Comparison of ENCODE assay signal across 8 cellular contexts in genomic region chr20:3795511-3796468, GRCh38. TPM values are rescaled to one million over a fixed set of nuclear protein-coding genes. Genes with fewer than 3 reads are reported as not detected.
DNase-seq lines count a peak whose midpoint lies in the region; ATAC-seq and TF ChIP-seq lines count a peak whose summit lies in the region.

Gene CDC25B, plus strand, starts transcription at chr20:3796310. Its CDS starts 222 bp downstream, at chr20:3796532.

- CTCF ChIA-PET in GM10248 (lab: Yijun Ruan, JAX): interaction anchor here (1.0 to 1.8 kb wide), 6 partner anchors 9 to 289 kb away, joined by 3 to 9 read pairs (median 4); partner anchors contain the start of genes AP5S1 and CENPB

- ATAC-seq in HG02623 (IDR thresholded peaks at IDR 0.05; ENCODE audit: unreplicated experiment) (peak; percentile 74), SK-N-SH treated with all-trans-retinoic acid at 6 μM for 48 hours (peak; percentile 95), thoracic aorta (ENCODE audit: insufficient number of reproducible peaks, low FRiP score, low read depth) (peak; percentile 63)

- H3K4me2 ChIP-seq in osteoblast (ENCODE audit: insufficient read depth, low read length): peak within 1 kb of the TSS; percentile 89

- DNase-seq in GM10248 (ENCODE audit: extremely low spot score) (peak; percentile 92), NCI-H1092 treated with DMSO at 0.1 percent for 48 hours (lab: John Stamatoyannopoulos, UW) (peak; percentile 95), glomerular endothelial cell (ENCODE audit: extremely low read depth, low read depth, low spot score) (no peak), osteoblast (ENCODE audit: insufficient read length, low spot score, missing footprints) (peak; percentile 99), thoracic aorta (ENCODE audit: low spot score) (peak; percentile 88)
- DNase-seq in activated naive CD4-positive, alpha-beta T cell treated with anti-CD3 and anti-CD28 coated beads, Interleukin-2, amount 50 U/mL, for 16 hours: peak; percentile 89

- H3K4me3 ChIP-seq in osteoblast (ENCODE audit: insufficient read depth, low read length) (peak within 1 kb of the TSS; percentile 90), thoracic aorta (peak within 1 kb of the TSS; percentile 95)

- TF ChIP-seq CTCF in GM10248 (IDR thresholded peaks at IDR 0.05; ENCODE audit: control extremely low read depth, extremely low read depth, low read depth, missing control alignments) (no peak), osteoblast (IDR thresholded peaks at IDR 0.05; ENCODE audit: extremely low read depth, low read depth, low read length) (peak; percentile 23), thoracic aorta (IDR thresholded peaks at IDR 0.05) (peak; percentile 68)

- POLR2A ChIA-PET in GM10248 (lab: Yijun Ruan, JAX): interaction anchor here (0.6 kb wide), 2 partner anchors 9 to 22 kb away, joined by 3 to 6 read pairs; no protein-coding TSS in a partner anchor

- H3K27ac ChIP-seq in osteoblast (ENCODE audit: low read depth, low read length) (peak within 1 kb of the TSS; percentile 96), thoracic aorta (peak within 1 kb of the TSS; percentile 98 to 99)

- H3K36me3 ChIP-seq in osteoblast (ENCODE audit: insufficient read depth, low read length): peaks cover 27% of the 10 kb centered on the region
- peaks cover 9% of the 10 kb centered on the region for H3K36me3 ChIP-seq in thoracic aorta

- peaks cover 47% of the 10 kb centered on the region for H3K79me2 ChIP-seq in osteoblast (ENCODE audit: insufficient read depth, low read length)

- H2AFZ ChIP-seq in osteoblast (ENCODE audit: low read length): peak within 1 kb of the TSS; percentile 98

- peaks cover 10% of the 10 kb centered on the region for H4K20me1 ChIP-seq in osteoblast (ENCODE audit: insufficient read depth, low read length)

- H3K4me1 ChIP-seq in osteoblast (ENCODE audit: insufficient read depth, low read length) (peaks cover 27% of the 10 kb centered on the region), thoracic aorta (ENCODE audit: control insufficient read depth in 1 of 2, low read depth in 2 of 2) (peaks cover 10 to 44% of the 10 kb centered on the region in 2 donors)

- H3K27me3 ChIP-seq in osteoblast (ENCODE audit: insufficient read depth, low read length) (no peaks in the 10 kb centered on the region), thoracic aorta (replicated peaks; ENCODE audit: insufficient read depth) (no peaks in the 10 kb centered on the region)

- H3K9me3 ChIP-seq in osteoblast (ENCODE audit: low read depth, low read length) (no peaks in the 10 kb centered on the region), thoracic aorta (no peaks in the 10 kb centered on the region)

TF ChIP-seq in SK-N-SH treated with all-trans-retinoic acid at 6 μM for 48 hours, 23 proteins besides CTCF, POLR2A, EP300 and RAD21:
- TF ChIP-seq ZNF565 (CRISPR knock-in tag; conservative IDR thresholded peaks at IDR 0.05; ENCODE audit: low read depth): no peak
- TF ChIP-seq TCF4 (CRISPR knock-in tag; IDR thresholded peaks at IDR 0.05; ENCODE audit: borderline replicate concordance): peak; percentile 37; the same call in 1 of the 2 replicates
- peak; percentile 70 for TF ChIP-seq ZFP3 (CRISPR knock-in tag; IDR thresholded peaks at IDR 0.05)
- TF ChIP-seq TSHZ2 (CRISPR knock-in tag; IDR thresholded peaks at IDR 0.05): 0 out of 2 replicates have a peak, but pooled peaks have one; percentile 63
- no peak for TF ChIP-seq OSR1 (CRISPR knock-in tag; IDR thresholded peaks at IDR 0.05)
- peak; percentile 14; the same call in 1 of the 2 replicates for TF ChIP-seq CSRNP3 (CRISPR knock-in tag; IDR thresholded peaks at IDR 0.05)
- 0 out of 2 replicates have a peak, but pooled peaks have one; percentile 49 for TF ChIP-seq POU6F1 (CRISPR knock-in tag; IDR thresholded peaks at IDR 0.05; ENCODE audit: borderline replicate concordance, low read depth)
- 0 out of 2 replicates have a peak, but pooled peaks have one; percentile 21 for TF ChIP-seq ESRRG (CRISPR knock-in tag; IDR thresholded peaks at IDR 0.05)

RNA-seq across cellular contexts. Expression of gene CDC25B, which starts in this region (rescaled TPM):
- total RNA-seq in glomerular endothelial cell (36.4 and 51.9 TPM in 2 replicates), osteoblast (20.6 and 23.5 TPM in 2 replicates), thoracic aorta (10 to 100 TPM; 28.4 to 41.8 TPM)
